Comparison of ENCODE assay signal across 9 cellular contexts in the genomic region with DNA sequence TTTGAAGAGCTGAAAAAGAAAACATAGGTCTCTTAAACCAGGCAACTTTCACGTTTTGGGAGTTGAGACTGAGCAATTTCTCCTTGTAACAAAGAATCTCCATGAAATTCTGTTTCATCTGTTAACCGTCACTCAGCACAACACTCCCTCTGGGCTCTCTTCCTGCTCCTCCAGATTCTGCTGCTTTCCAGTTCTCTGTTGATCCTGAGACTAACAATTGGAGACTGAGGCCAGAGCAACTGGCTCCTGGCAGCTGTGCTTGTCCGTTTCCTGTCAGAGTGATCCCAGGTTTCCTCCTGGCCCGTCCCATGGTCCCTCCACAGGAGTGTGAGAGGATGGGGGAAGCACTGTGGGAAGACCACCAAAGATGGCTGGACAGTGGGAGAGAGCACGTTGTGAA. TPM values are rescaled to one million over a fixed set of nuclear protein-coding genes. Genes with fewer than 3 reads are reported as not detected.
DNase-seq lines count a peak whose midpoint lies in the region; ATAC-seq and TF ChIP-seq lines count a peak whose summit lies in the region.
"Had no signal": no experiment of that assay in that cellular context is flagged by ENCODE, and none has a peak within 500 bp of the region (broad histone marks: within the 10 kb centered on the region; RNA-seq: fewer than 3 reads in every experiment).

No MANE protein-coding gene starts in this region.

- H3K36me3 Mint-ChIP-seq in chondrocyte (ENCODE audit: low read depth) = peaks cover 35% of the 10 kb centered on the region

- H2AFZ ChIP-seq in PC-3 (ENCODE audit: low read length) = no peak overlapping the region

- peaks cover 52% of the 10 kb centered on the region for H3K36me3 ChIP-seq in PC-3 (ENCODE audit: low read depth, low read length)
- peaks cover 11 to 80% (median 33%) of the 10 kb centered on the region in 4 donors for H3K36me3 ChIP-seq in right lobe of liver
- H3K36me3 ChIP-seq in stomach smooth muscle (ENCODE audit: control insufficient read depth in 2 of 2, insufficient read depth in 2 of 2, low read length in 2 of 2) = peaks cover 24% of the 10 kb centered on the region in 2 donors

- H3K27ac Mint-ChIP-seq in chondrocyte (ENCODE audit: unreplicated experiment) = peak overlapping the region; percentile 87

- H3K4me1 ChIP-seq in PC-3 (ENCODE audit: insufficient read depth, low read length) = peaks cover 30% of the 10 kb centered on the region
- H3K4me1 ChIP-seq in right lobe of liver = peaks cover 0 to 7% (median 2%) of the 10 kb centered on the region in 4 donors
- H3K4me1 ChIP-seq in stomach smooth muscle (ENCODE audit: control insufficient read depth, insufficient read depth, low read length) = peaks cover 34% of the 10 kb centered on the region

- TSS peak; percentile 32 for BruUV-seq in PC-3 (replicated peaks; lab: Mats Ljungman, UMichigan)

- 59% methylated on average over 3 of the region's 5 CpGs for WGBS in right lobe of liver (ENCODE audit: insufficient coverage, low coverage, low lambda C conversion rate, missing lambda C conversion rate)

- POLR2A ChIA-PET in PC-3 (lab: Charles Lee; ENCODE audit: unreplicated experiment) = no interaction called here

- no peaks in the 10 kb centered on the region for H3K9me2 ChIP-seq in PC-3 (replicated peaks; ENCODE audit: low read length)

- ATAC-seq in PC-3 (no peak), right lobe of liver (peak; percentile 28 to 48 (median 33))
- no peak for ATAC-seq in stimulated activated naive CD8-positive, alpha-beta T cell treated with anti-CD3 and anti-CD28 coated beads, Interleukin-15, Interleukin-2, amounts not matched to agents 100 U/mL and 50 U/mL, for 24 hours

- peaks cover 29% of the 10 kb centered on the region; the same call in 1 of the 2 replicates for H4K20me1 ChIP-seq in PC-3 (ENCODE audit: low read length)

- no peaks in the 10 kb centered on the region for H3K27me3 Mint-ChIP-seq in chondrocyte (ENCODE audit: low read depth)

- H3K9ac ChIP-seq in PC-3 (ENCODE audit: low read length) = no peak overlapping the region
- peak overlapping the region in 1 of 2 donors; percentile 20 for H3K9ac ChIP-seq in stomach smooth muscle (ENCODE audit: low read length in 2 of 2)

- no peaks in the 10 kb centered on the region for H3F3A ChIP-seq in PC-3 (ENCODE audit: low read length, unreplicated experiment)

- no peak for TF ChIP-seq POLR2A in right lobe of liver (IDR thresholded peaks at IDR 0.05)

- intact Hi-C loops in PC-3 (cut with micrococcal nuclease) = no loop called here
- intact Hi-C loops in right lobe of liver (cut with DNase I) = no loop called here

- H3K79me2 ChIP-seq in PC-3 (ENCODE audit: low read length) = peaks cover 26% of the 10 kb centered on the region

- DNase-seq in PC-3 (no peak), chondrocyte (ENCODE audit: low spot score) (no peak), right lobe of liver (no peak), HPDE6-E6E7 (ENCODE audit: extremely low spot score) (no peak), midbrain (lab: John Stamatoyannopoulos, UW) (no peak)
- DNase-seq in stimulated activated naive CD8-positive, alpha-beta T cell treated with anti-CD3 and anti-CD28 coated beads, Interleukin-15, Interleukin-2, amounts not matched to agents 100 U/mL and 50 U/mL, for 24 hours = no peak
- DNase-seq: NCI-H1048, retina had no signal

- no peaks in the 10 kb centered on the region for H3K9me3 ChIP-seq in PC-3 (ENCODE audit: low read length)
- no peaks in the 10 kb centered on the region for H3K9me3 ChIP-seq in right lobe of liver
- no peaks in the 10 kb centered on the region for H3K9me3 ChIP-seq in stomach smooth muscle (ENCODE audit: control insufficient read depth in 2 of 2, low read length in 2 of 2)

- H3K27me3 ChIP-seq in PC-3 (ENCODE audit: low read length) (no peaks in the 10 kb centered on the region), right lobe of liver (no peaks in the 10 kb centered on the region), stomach smooth muscle (ENCODE audit: control insufficient read depth in 1 of 2, insufficient read depth in 2 of 2, low read length in 2 of 2) (no peaks in the 10 kb centered on the region)

- no peaks in the 10 kb centered on the region for H3K9me3 Mint-ChIP-seq in chondrocyte (ENCODE audit: low read depth)

- H3K4me1 Mint-ChIP-seq in chondrocyte (ENCODE audit: low read depth) = peaks cover 49% of the 10 kb centered on the region

- TF ChIP-seq CTCF in PC-3 (conservative IDR thresholded peaks at IDR 0.05; ENCODE audit: low read depth, low read length) (no peak), chondrocyte (IDR thresholded peaks at IDR 0.05) (no peak), right lobe of liver (IDR thresholded peaks at IDR 0.05) (no peak)

- no peak overlapping the region for H3K4me2 ChIP-seq in PC-3 (ENCODE audit: low read length)

- CTCF ChIA-PET in PC-3 (lab: Charles Lee) = no interaction called here

- H3K4me3 ChIP-seq in PC-3 (ENCODE audit: low read length) (no peak overlapping the region), right lobe of liver (no peak overlapping the region), stomach smooth muscle (ENCODE audit: low read length in 2 of 2) (peak overlapping the region in 1 of 2 donors; percentile 8)

- H3K27ac ChIP-seq in PC-3 (ENCODE audit: low read length) (no peak overlapping the region), right lobe of liver (peak overlapping the region in 1 of 3 donors; percentile 42), stomach smooth muscle (ENCODE audit: low read length) (peak overlapping the region; percentile 71)

- no peak overlapping the region for H3K4me3 Mint-ChIP-seq in chondrocyte (ENCODE audit: unreplicated experiment)

RNA-seq across cellular contexts. Expression of gene IST1, which starts 32.5 kb away (rescaled TPM):
- total RNA-seq in PC-3 (2014; rRNA removed) = 75.2 and 86.4 TPM in 2 replicates
- 172 to 174 TPM (median 172 TPM) in 3 replicates for total RNA-seq in chondrocyte
- 10 to 100 TPM; 44.7 to 73.4 (median 65.5) TPM for total RNA-seq in right lobe of liver

RNA-seq across cellular contexts. Expression of gene ZNF821, which starts 43.8 kb away (rescaled TPM):
- total RNA-seq in PC-3 (2014; rRNA removed) (4.7 and 5.4 TPM in 2 replicates), chondrocyte (10.6 to 12.0 TPM (median 11.2 TPM) in 3 replicates), right lobe of liver (1 to 10 TPM; 1.3 to 3.8 (median 1.7) TPM)

Comparison
In these comparisons a context has a peak if more than half of its experiments do, and no peak if none do; other contexts are left out.
1. ATAC-seq: peak in right lobe of liver (4 of 4); none in PC-3 (single experiment) and stimulated activated naive CD8-positive, alpha-beta T cell treated with anti-CD3 and anti-CD28 coated beads, Interleukin-15, Interleukin-2, amounts not matched to agents 100 U/mL and 50 U/mL, for 24 hours (single experiment).